In genomic region chr5:40831346-40832210, GRCh38 we compare ENCODE assay signal across 8 cellular contexts. TPM values are rescaled to one million over a fixed set of nuclear protein-coding genes. Genes with fewer than 3 reads are reported as not detected.
DNase-seq lines count a peak whose midpoint lies in the region; ATAC-seq and TF ChIP-seq lines count a peak whose summit lies in the region.

No MANE protein-coding gene starts in this region.

- no peak overlapping the region for H3K9ac ChIP-seq in PC-3 (ENCODE audit: low read length)

- H3K4me1 ChIP-seq in PC-3 (ENCODE audit: insufficient read depth, low read length) (peaks cover 28% of the 10 kb centered on the region), testis (peaks cover 9% of the 10 kb centered on the region), gastrocnemius medialis (peaks cover 27% of the 10 kb centered on the region in 2 donors)

- peak overlapping the region; percentile 57 for H3K27ac Mint-ChIP-seq in endothelial cell (ENCODE audit: unreplicated experiment)

- POLR2A ChIA-PET in PC-3 (lab: Charles Lee; ENCODE audit: unreplicated experiment) = interaction anchor here (0.6 to 0.8 kb wide), 2 partner anchors 25 to 386 kb away, joined by 4 to 5 read pairs; no protein-coding TSS in a partner anchor

- H3K4me1 Mint-ChIP-seq in endothelial cell (ENCODE audit: unreplicated experiment) = peaks cover 43% of the 10 kb centered on the region

- in situ Hi-C loops in gastrocnemius medialis (cut with MboI; ENCODE audit: low sequenced_read_pairs in 4 of 4) = no loop called here

- H3F3A ChIP-seq in PC-3 (ENCODE audit: low read length, unreplicated experiment) = peaks cover 31% of the 10 kb centered on the region

- BruUV-seq in PC-3 (replicated peaks; lab: Mats Ljungman, UMichigan) = no TSS peak

- no peaks in the 10 kb centered on the region for H3K27me3 ChIP-seq in PC-3 (ENCODE audit: low read length)
- no peaks in the 10 kb centered on the region for H3K27me3 ChIP-seq in testis
- H3K27me3 ChIP-seq in gastrocnemius medialis = no peaks in the 10 kb centered on the region

- H3K9me3 ChIP-seq in PC-3 (ENCODE audit: low read length) = no peaks in the 10 kb centered on the region
- H3K9me3 ChIP-seq in testis = no peaks in the 10 kb centered on the region
- no peaks in the 10 kb centered on the region for H3K9me3 ChIP-seq in gastrocnemius medialis

- no peak for TF ChIP-seq CTCF in 22Rv1 (IDR thresholded peaks at IDR 0.05)
- no peak for TF ChIP-seq CTCF in PC-3 (conservative IDR thresholded peaks at IDR 0.05; ENCODE audit: low read depth, low read length)
- TF ChIP-seq CTCF in endothelial cell (IDR thresholded peaks at IDR 0.05; ENCODE audit: unreplicated experiment) = no peak
- no peak for TF ChIP-seq CTCF in testis (IDR thresholded peaks at IDR 0.05)
- TF ChIP-seq CTCF in gastrocnemius medialis (IDR thresholded peaks at IDR 0.05 in 4 of 5, conservative IDR thresholded peaks at IDR 0.05 in 1 of 5) = no peak

- intact Hi-C loops in PC-3 (cut with micrococcal nuclease) = no loop called here
- intact Hi-C loops in testis (cut with DNase I; ENCODE audit: low total_unique reads) = no loop called here
- intact Hi-C loops in gastrocnemius medialis (cut with DNase I; ENCODE audit: low total_unique reads) = loop anchor here (10.0 kb wide), 1 partner anchor 1073 kb away; the partner anchor contains the start of gene RIMOC1

- peak overlapping the region; percentile 87; the same call in 1 of the 2 replicates for H3K4me3 ChIP-seq in PC-3 (ENCODE audit: low read length)
- H3K4me3 ChIP-seq in testis = no peak overlapping the region
- no peak overlapping the region for H3K4me3 ChIP-seq in gastrocnemius medialis

- DNase-seq in PC-3 = no peak
- no peak for DNase-seq in endothelial cell (ENCODE audit: low spot score)
- no peak for DNase-seq in RPMI8226
- no peak for DNase-seq in testis
- no peak for DNase-seq in gastrocnemius medialis

- 71 to 81% methylated on average over 4 of the region's 4 CpGs for WGBS in testis, 2 donors

- ATAC-seq in GM21723 (IDR thresholded peaks at IDR 0.05; ENCODE audit: unreplicated experiment) (peak; percentile 24), PC-3 (no peak), GM21360 (IDR thresholded peaks at IDR 0.05; ENCODE audit: unreplicated experiment) (no peak), gastrocnemius medialis (no peak)

- peak overlapping the region; percentile 89; the same call in 1 of the 2 replicates for H3K4me2 ChIP-seq in PC-3 (ENCODE audit: low read length)

- H3K9me2 ChIP-seq in PC-3 (replicated peaks; ENCODE audit: low read length) = no peaks in the 10 kb centered on the region

- H3K4me3 Mint-ChIP-seq in endothelial cell (ENCODE audit: unreplicated experiment) = peak overlapping the region; percentile 80

- peaks cover 46% of the 10 kb centered on the region for H3K79me2 ChIP-seq in PC-3 (ENCODE audit: low read length)

- H3K36me3 ChIP-seq in PC-3 (ENCODE audit: low read depth, low read length) = peaks cover 79% of the 10 kb centered on the region
- no peaks in the 10 kb centered on the region for H3K36me3 ChIP-seq in testis (ENCODE audit: low read depth, missing control alignments)
- peaks cover 14 to 78% of the 10 kb centered on the region in 2 donors for H3K36me3 ChIP-seq in gastrocnemius medialis

- H4K20me1 ChIP-seq in PC-3 (ENCODE audit: low read length) = peaks cover 75% of the 10 kb centered on the region

- peak overlapping the region; percentile 41 for H3K27ac ChIP-seq in 22Rv1
- H3K27ac ChIP-seq in PC-3 (ENCODE audit: low read length) = no peak overlapping the region
- H3K27ac ChIP-seq in testis = no peak overlapping the region
- no peak overlapping the region for H3K27ac ChIP-seq in gastrocnemius medialis

- CTCF ChIA-PET in PC-3 (lab: Charles Lee) = interaction anchor here (0.6 kb wide), 1 partner anchor 34 kb away, joined by 7 read pairs; the partner anchor contains the start of gene PRKAA1

- no peak overlapping the region for H2AFZ ChIP-seq in PC-3 (ENCODE audit: low read length)

- TF ChIP-seq POLR2A in testis (IDR thresholded peaks at IDR 0.05) (no peak), gastrocnemius medialis (IDR thresholded peaks at IDR 0.05) (no peak)

- peaks cover 69% of the 10 kb centered on the region for H3K36me3 Mint-ChIP-seq in endothelial cell (ENCODE audit: low read depth, unreplicated experiment)

- H3K27me3 Mint-ChIP-seq in endothelial cell (ENCODE audit: unreplicated experiment) = peaks cover 16% of the 10 kb centered on the region

- no peaks in the 10 kb centered on the region for H3K9me3 Mint-ChIP-seq in endothelial cell (ENCODE audit: unreplicated experiment)

RNA-seq across cellular contexts. Expression of gene RPL37, which starts 3.4 kb away (rescaled TPM):
- total RNA-seq in PC-3 (2014; rRNA removed) (2,333 and 2,823 TPM in 2 replicates), endothelial cell (ENCODE audit: unreplicated experiment) (1,272 TPM), testis (100 to 1,000 TPM in 1 of 2 donors, 10 to 100 TPM in 1; 99.1 to 174 TPM), gastrocnemius medialis (100 to 1,000 TPM in 2 of 4 donors, 10 to 100 TPM in 2; 42.4 to 155 (median 92.9) TPM)
- polyA plus RNA-seq in testis (ENCODE audit: insufficient read depth, low read depth, low replicate concordance) = 1,089 TPM

RNA-seq across cellular contexts. Expression of gene CARD6, which starts 9.6 kb away (rescaled TPM):
- total RNA-seq in PC-3 (2014; rRNA removed) (1.3 and 2.4 TPM in 2 replicates), endothelial cell (ENCODE audit: unreplicated experiment) (3.7 TPM), testis (1 to 10 TPM; 3.1 to 4.8 TPM), gastrocnemius medialis (1 to 10 TPM; 3.6 to 4.5 (median 3.8) TPM)
- polyA plus RNA-seq in testis (ENCODE audit: insufficient read depth, low read depth, low replicate concordance) = 3.0 TPM

RNA-seq across cellular contexts. Expression of gene PRKAA1, which starts 33.4 kb away (rescaled TPM):
- total RNA-seq in PC-3 (2014; rRNA removed) = 84.5 and 86.0 TPM in 2 replicates
- total RNA-seq in endothelial cell (ENCODE audit: unreplicated experiment) = 95.4 TPM
- 10 to 100 TPM; 81.7 to 92.8 TPM for total RNA-seq in testis
- 144 TPM for polyA plus RNA-seq in testis (ENCODE audit: insufficient read depth, low read depth, low replicate concordance)
- 10 to 100 TPM; 26.8 to 51.9 (median 36.9) TPM for total RNA-seq in gastrocnemius medialis
